ENCODE assay signal across 16 cellular contexts in genomic region chr1:93399781-93400180, GRCh38.
"Had no signal": no experiment of that assay in that cellular context is flagged by ENCODE, and none has a peak within 500 bp of the region (broad histone marks: within the 10 kb centered on the region; RNA-seq: fewer than 3 reads in every experiment).

No MANE protein-coding gene starts in this region.

- H3K27ac ChIP-seq: adrenal gland, esophagus muscularis mucosa, heart right ventricle, lower lobe of right lung, spleen, WERI-Rb-1 had no signal

- H3K4me1 ChIP-seq: adrenal gland, esophagus muscularis mucosa, heart right ventricle, lower lobe of right lung, spleen had no signal

- H3K36me3 ChIP-seq: adrenal gland, esophagus muscularis mucosa, heart right ventricle, lower lobe of right lung, spleen, WERI-Rb-1 had no signal

- H3K9me3 ChIP-seq: adrenal gland, esophagus muscularis mucosa, heart right ventricle, lower lobe of right lung, spleen had no signal

- H3K27me3 ChIP-seq: adrenal gland, esophagus muscularis mucosa, heart right ventricle, spleen had no signal

- ATAC-seq: activated naive CD4-positive, alpha-beta T cell treated with anti-CD3 and anti-CD28 coated beads, Interleukin-2, amount 50 U/mL, for 72 hours; activated T-cell treated with anti-CD3 and anti-CD28 coated beads, Interleukin-2, amount 50 U/mL, for 72 hours; heart right ventricle; lower lobe of right lung; stimulated activated memory B cell treated with anti-CD40 and anti-IgM and Interleukin-4, amounts not matched to agents 10 μg/mL and 1 μg/mL and 100 μg/mL, for 72 hours had no signal

- DNase-seq: activated CD4-positive, alpha-beta T cell treated with anti-CD3 and anti-CD28 coated beads for 1 hour; activated gamma-delta T cell treated with Interleukin-2 at 50 U/mL for 16 hours; activated T-cell treated with anti-CD3 and anti-CD28 coated beads, Interleukin-2, amount 50 U/mL, for 72 hours; adrenal gland; effector CD4-positive, alpha-beta T cell; heart right ventricle; lower lobe of right lung; nephron progenitor cell; nucleus accumbens; spleen; stimulated activated CD4-positive, alpha-beta T cell treated with anti-CD3 and anti-CD28 coated beads, Interleukin-4, amount 100 ng/mL, for 4 hours; T1000; WERI-Rb-1 had no signal

- H3K4me3 ChIP-seq: adrenal gland, esophagus muscularis mucosa, heart right ventricle, lower lobe of right lung, spleen had no signal
